In genomic region chr7:143395187-143396149, GRCh38 we compare ENCODE assay signal across 9 cellular contexts. TPM values are rescaled to one million over a fixed set of nuclear protein-coding genes. Genes with fewer than 3 reads are reported as not detected.
DNase-seq lines count a peak whose midpoint lies in the region; ATAC-seq and TF ChIP-seq lines count a peak whose summit lies in the region.
"Had no signal": no experiment of that assay in that cellular context is flagged by ENCODE, and none has a peak within 500 bp of the region (broad histone marks: within the 10 kb centered on the region; RNA-seq: fewer than 3 reads in every experiment).

No MANE protein-coding gene starts in this region.

- no peak overlapping the region for H3K4me3 Mint-ChIP-seq in central memory CD8-positive, alpha-beta T cell

- ATAC-seq in HG03342 (IDR thresholded peaks at IDR 0.05; ENCODE audit: unreplicated experiment) = peak; percentile 54
- no peak for ATAC-seq in central memory CD8-positive, alpha-beta T cell (replicated peaks; ENCODE audit: extremely low read depth, poor library complexity, severe bottlenecking)
- ATAC-seq: Panc1 had no signal

- no peaks in the 10 kb centered on the region for H3K9me3 ChIP-seq in BE2C

- H3K36me3 Mint-ChIP-seq in central memory CD8-positive, alpha-beta T cell (ENCODE audit: insufficient read depth) = peaks cover 15% of the 10 kb centered on the region

- no peaks in the 10 kb centered on the region for H3K9me3 Mint-ChIP-seq in central memory CD8-positive, alpha-beta T cell

- H3K27me3 ChIP-seq in BE2C = peaks cover 7% of the 10 kb centered on the region

- peaks cover 12% of the 10 kb centered on the region for H3K36me3 ChIP-seq in BE2C

- no peaks in the 10 kb centered on the region for H3K27me3 Mint-ChIP-seq in central memory CD8-positive, alpha-beta T cell

- peaks cover 6% of the 10 kb centered on the region; the same call in 1 of the 2 replicates for H3K4me1 ChIP-seq in BE2C

- H3K27ac Mint-ChIP-seq in central memory CD8-positive, alpha-beta T cell (ENCODE audit: low read depth) = peak overlapping the region; percentile 5

- H3K4me3 ChIP-seq in BE2C (ENCODE audit: low read depth, low read length) = no peak overlapping the region

- DNase-seq in DMS53 (lab: John Stamatoyannopoulos, UW) (peak; percentile 81), mucosa of gallbladder (ENCODE audit: low spot score) (peak; percentile 73), DMS79 (lab: John Stamatoyannopoulos, UW) (no peak), AG08396 (ENCODE audit: low spot score) (no peak), BE2C (no peak)
- no peak for DNase-seq in central memory CD8-positive, alpha-beta T cell (ENCODE audit: low spot score in 2 of 2)
- no peak for DNase-seq in activated CD8-positive, alpha-beta memory T cell treated with anti-CD3 and anti-CD28 coated beads, Interleukin-2, amount 50 U/mL, for 4 hours

- H3K4me1 Mint-ChIP-seq in central memory CD8-positive, alpha-beta T cell = peaks cover 13% of the 10 kb centered on the region

- TF ChIP-seq CTCF in BE2C (IDR thresholded peaks at IDR 0.05; ENCODE audit: low read depth, low read length) = no peak

RNA-seq across cellular contexts. Expression of gene EPHA1, which starts 13.2 kb away (rescaled TPM):
- total RNA-seq in mucosa of gallbladder = 38.0 TPM
- 3.2 TPM for polyA plus RNA-seq in BE2C (2012; ENCODE audit: insufficient read depth, insufficient read length, low read depth)

RNA-seq across cellular contexts. Expression of gene ZYX, which starts 14.3 kb away (rescaled TPM):
- 276 TPM for total RNA-seq in mucosa of gallbladder
- 96.7 TPM for polyA plus RNA-seq in BE2C (2012; ENCODE audit: insufficient read depth, insufficient read length, low read depth)

RNA-seq across cellular contexts. Expression of gene FAM131B, which starts 33.0 kb away (rescaled TPM):
- total RNA-seq in mucosa of gallbladder = 6.6 TPM
- polyA plus RNA-seq in BE2C (2012; ENCODE audit: insufficient read depth, insufficient read length, low read depth) = not detected

RNA-seq across cellular contexts. Expression of gene TAS2R60, which starts 47.8 kb away (rescaled TPM):
- not detected for total RNA-seq in mucosa of gallbladder
- not detected for polyA plus RNA-seq in BE2C (2012; ENCODE audit: insufficient read depth, insufficient read length, low read depth)

Comparison
In these comparisons a context has a peak if more than half of its experiments do, and no peak if none do; other contexts are left out.
1. DNase-seq: peak in DMS53 (single experiment) and mucosa of gallbladder (single experiment); none in central memory CD8-positive, alpha-beta T cell (0 of 2), DMS79 (single experiment), AG08396 (single experiment), activated CD8-positive, alpha-beta memory T cell treated with anti-CD3 and anti-CD28 coated beads, Interleukin-2, amount 50 U/mL, for 4 hours (single experiment) and BE2C (single experiment).